In the genomic region with DNA sequence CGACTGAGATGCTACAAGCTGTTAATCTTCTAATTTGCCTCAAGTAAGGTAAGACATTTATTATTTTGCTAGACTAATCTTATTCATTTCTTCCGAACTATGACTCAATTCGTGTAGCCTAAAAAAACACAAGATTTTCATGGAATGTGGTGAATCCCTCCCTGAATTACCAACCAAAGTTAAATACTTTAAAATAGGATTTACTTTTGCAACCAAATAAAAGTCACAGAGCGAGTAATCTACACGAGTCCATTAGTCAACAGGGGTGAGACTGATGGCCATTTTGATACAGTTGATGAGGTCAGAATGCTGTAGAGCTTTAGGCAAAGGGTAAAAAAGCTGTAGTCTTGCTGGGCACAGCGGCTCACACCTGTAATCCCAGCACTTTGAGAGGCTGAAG, we compare ENCODE assay signal across 20 cellular contexts. TPM values are rescaled to one million over a fixed set of nuclear protein-coding genes. Genes with fewer than 3 reads are reported as not detected.
DNase-seq lines count a peak whose midpoint lies in the region; ATAC-seq and TF ChIP-seq lines count a peak whose summit lies in the region.
"Had no signal": no experiment of that assay in that cellular context is flagged by ENCODE, and none has a peak within 500 bp of the region (broad histone marks: within the 10 kb centered on the region; RNA-seq: fewer than 3 reads in every experiment).

No MANE protein-coding gene starts in this region.

- H3K9me3 ChIP-seq in BLaER1 treated with 17β-estradiol and CSF1 and Interleukin-3, amounts not matched to agents 10 nM and 100 nM (replicated peaks in 1 of 11), result peaks cover 7 to 39% (median 31%) of the 10 kb centered on the region in 11 experiments
- H3K9me3 ChIP-seq in osteoblast (ENCODE audit: low read depth, low read length), result no peaks in the 10 kb centered on the region
- no peaks in the 10 kb centered on the region for H3K9me3 ChIP-seq in upper lobe of left lung
- H3K9me3 ChIP-seq: Caco-2, Peyer's patch, SJCRH30 had no signal

- no peaks in the 10 kb centered on the region for H4K20me1 ChIP-seq in BLaER1 treated with 17β-estradiol and CSF1 and Interleukin-3, amounts not matched to agents 10 nM and 100 nM
- H4K20me1 ChIP-seq in osteoblast (ENCODE audit: insufficient read depth, low read length), result no peaks in the 10 kb centered on the region

- peaks cover 27% of the 10 kb centered on the region for H3K4me1 Mint-ChIP-seq in HFFc6 (ENCODE audit: low read depth)
- H3K4me1 Mint-ChIP-seq in stimulated activated naive B cell treated with anti-CD40 and anti-IgM and Interleukin-4, amounts not matched to agents 10 μg/mL and 1 μg/mL and 100 μg/mL, for 72 hours, result no peaks in the 10 kb centered on the region
- H3K4me1 Mint-ChIP-seq: CD4-positive, alpha-beta memory T cell; T-cell had no signal

- peak overlapping the region; percentile 48 to 83 (median 69) for H3K4me2 ChIP-seq in BLaER1 treated with 17β-estradiol and CSF1 and Interleukin-3, amounts not matched to agents 10 nM and 100 nM
- no peak overlapping the region for H3K4me2 ChIP-seq in osteoblast (ENCODE audit: insufficient read depth, low read length)

- no peaks in the 10 kb centered on the region for H3K36me3 ChIP-seq in BLaER1 treated with 17β-estradiol and CSF1 and Interleukin-3, amounts not matched to agents 10 nM and 100 nM
- H3K36me3 ChIP-seq in osteoblast (ENCODE audit: insufficient read depth, low read length) (no peaks in the 10 kb centered on the region), upper lobe of left lung (no peaks in the 10 kb centered on the region)
- H3K36me3 ChIP-seq: Peyer's patch, SJCRH30 had no signal

- CTCF ChIA-PET in GM10248 (lab: Yijun Ruan, JAX), result no interaction called here

- 87 to 90% methylated on average over 6 of the region's 6 CpGs for WGBS in upper lobe of left lung, 2 donors

- H3K79me2 ChIP-seq in osteoblast (ENCODE audit: insufficient read depth, low read length), result no peaks in the 10 kb centered on the region

- POLR2A ChIA-PET in GM10248 (lab: Yijun Ruan, JAX), result no interaction called here

- peak overlapping the region; percentile 20; the same call in 1 of the 2 replicates for H3K4me3 Mint-ChIP-seq in HFFc6
- H3K4me3 Mint-ChIP-seq in stimulated activated naive B cell treated with anti-CD40 and anti-IgM and Interleukin-4, amounts not matched to agents 10 μg/mL and 1 μg/mL and 100 μg/mL, for 72 hours, result no peak overlapping the region
- H3K4me3 Mint-ChIP-seq: CD4-positive, alpha-beta memory T cell; T-cell had no signal

- H3K9ac ChIP-seq in BLaER1 treated with 17β-estradiol and CSF1 and Interleukin-3, amounts not matched to agents 10 nM and 100 nM, result peak overlapping the region in 8 of 11 experiments; percentile 55 to 74 (median 68); a peak in 9 of 22 replicates

- TF ChIP-seq EP300 in upper lobe of left lung (IDR thresholded peaks at IDR 0.05), result no peak

- peaks cover 8% of the 10 kb centered on the region; the same call in 1 of the 2 replicates for H3K36me3 Mint-ChIP-seq in HFFc6 (ENCODE audit: low read depth)
- H3K36me3 Mint-ChIP-seq in stimulated activated naive B cell treated with anti-CD40 and anti-IgM and Interleukin-4, amounts not matched to agents 10 μg/mL and 1 μg/mL and 100 μg/mL, for 72 hours, result peaks cover 0 to 3% of the 10 kb centered on the region in 2 donors
- H3K36me3 Mint-ChIP-seq: CD4-positive, alpha-beta memory T cell; T-cell had no signal

- ATAC-seq in stimulated activated naive B cell treated with anti-CD40 and anti-IgM and Interleukin-4, amounts not matched to agents 10 μg/mL and 1 μg/mL and 100 μg/mL, for 72 hours (replicated peaks), result no peak
- ATAC-seq in upper lobe of left lung (ENCODE audit: low FRiP score in 2 of 2), result no peak
- ATAC-seq: T-cell had no signal

- TF ChIP-seq POLR2A in upper lobe of left lung (IDR thresholded peaks at IDR 0.05), result no peak

- peak overlapping the region; percentile 28; the same call in 1 of the 2 replicates for H3K27ac Mint-ChIP-seq in HFFc6
- no peak overlapping the region for H3K27ac Mint-ChIP-seq in stimulated activated naive B cell treated with anti-CD40 and anti-IgM and Interleukin-4, amounts not matched to agents 10 μg/mL and 1 μg/mL and 100 μg/mL, for 72 hours
- H3K27ac Mint-ChIP-seq: CD4-positive, alpha-beta memory T cell; T-cell had no signal

- H3K27me3 ChIP-seq in BLaER1 treated with 17β-estradiol and CSF1 and Interleukin-3, amounts not matched to agents 10 nM and 100 nM, result no peaks in the 10 kb centered on the region
- H3K27me3 ChIP-seq in osteoblast (ENCODE audit: insufficient read depth, low read length) (no peaks in the 10 kb centered on the region), upper lobe of left lung (no peaks in the 10 kb centered on the region)
- H3K27me3 ChIP-seq: Peyer's patch, SJCRH30 had no signal

- no peak overlapping the region for H3K4me3 ChIP-seq in BLaER1 treated with 17β-estradiol and CSF1 and Interleukin-3, amounts not matched to agents 10 nM and 100 nM
- H3K4me3 ChIP-seq in osteoblast (ENCODE audit: insufficient read depth, low read length) (no peak overlapping the region), upper lobe of left lung (no peak overlapping the region)
- H3K4me3 ChIP-seq: Peyer's patch, SJCRH30 had no signal

- TF ChIP-seq CTCF in HFFc6 (IDR thresholded peaks at IDR 0.05) (no peak), osteoblast (IDR thresholded peaks at IDR 0.05; ENCODE audit: extremely low read depth, low read depth, low read length) (no peak), GM10248 (IDR thresholded peaks at IDR 0.05; ENCODE audit: control extremely low read depth, extremely low read depth, low read depth, missing control alignments) (no peak), upper lobe of left lung (IDR thresholded peaks at IDR 0.05) (no peak)

- peak; percentile 52 for DNase-seq in HFFc6
- peak; percentile 35 for DNase-seq in RKO (ENCODE audit: low spot score)
- DNase-seq in osteoblast (ENCODE audit: insufficient read length, low spot score, missing footprints), result no peak
- no peak for DNase-seq in stimulated activated CD4-positive, alpha-beta T cell treated with anti-CD3 and anti-CD28 coated beads, Interleukin-15, amount 100 ng/mL, for 24 hours
- no peak for DNase-seq in stimulated activated naive B cell treated with anti-CD40 and anti-IgM and Interleukin-4, amounts not matched to agents 10 μg/mL and 1 μg/mL and 100 μg/mL, for 72 hours
- DNase-seq in GM10248 (ENCODE audit: extremely low spot score), result no peak
- DNase-seq in upper lobe of left lung, result no peak
- DNase-seq: 8988T; Caco-2; CD4-positive, alpha-beta memory T cell; NCI-H1092 treated with DMSO at 0.1 percent for 48 hours; NCI-H1436 treated with DMSO at 0.1 percent for 48 hours; NCI-H1930; NCI-H2227 treated with DMSO at 0.1 percent for 48 hours; NCI-H524; NCI-H774; Peyer's patch; SJCRH30; T-cell had no signal

- H3K9me3 Mint-ChIP-seq in HFFc6, result peaks cover 6% of the 10 kb centered on the region; the same call in 1 of the 2 replicates
- H3K9me3 Mint-ChIP-seq in stimulated activated naive B cell treated with anti-CD40 and anti-IgM and Interleukin-4, amounts not matched to agents 10 μg/mL and 1 μg/mL and 100 μg/mL, for 72 hours, result peaks cover 10 to 16% of the 10 kb centered on the region in 2 donors

- H3K4me1 ChIP-seq in BLaER1 treated with 17β-estradiol and CSF1 and Interleukin-3, amounts not matched to agents 10 nM and 100 nM, result peaks cover 27 to 81% (median 63%) of the 10 kb centered on the region in 10 experiments
- H3K4me1 ChIP-seq in osteoblast (ENCODE audit: insufficient read depth, low read length) (peaks cover 14% of the 10 kb centered on the region), upper lobe of left lung (peaks cover 0 to 5% (median 0%) of the 10 kb centered on the region in 4 donors)
- H3K4me1 ChIP-seq: Caco-2, Peyer's patch had no signal

- no peak overlapping the region for H2AFZ ChIP-seq in osteoblast (ENCODE audit: low read length)

- peaks cover 6% of the 10 kb centered on the region for H3K27me3 Mint-ChIP-seq in HFFc6 (ENCODE audit: insufficient read depth)
- H3K27me3 Mint-ChIP-seq in stimulated activated naive B cell treated with anti-CD40 and anti-IgM and Interleukin-4, amounts not matched to agents 10 μg/mL and 1 μg/mL and 100 μg/mL, for 72 hours, result no peaks in the 10 kb centered on the region
- H3K27me3 Mint-ChIP-seq: CD4-positive, alpha-beta memory T cell had no signal

- peak overlapping the region; percentile 76 to 92 (median 83); a peak in 21 of 22 replicates for H3K27ac ChIP-seq in BLaER1 treated with 17β-estradiol and CSF1 and Interleukin-3, amounts not matched to agents 10 nM and 100 nM
- peak overlapping the region; percentile 19 for H3K27ac ChIP-seq in osteoblast (ENCODE audit: low read depth, low read length)
- H3K27ac ChIP-seq in upper lobe of left lung, result no peak overlapping the region
- H3K27ac ChIP-seq: Peyer's patch had no signal

RNA-seq across cellular contexts. Expression of gene BNC2, which starts 13.1 kb away (rescaled TPM):
- 10 to 100 TPM; 19.0 to 28.7 (median 25.4) TPM for total RNA-seq in HFFc6 (2021; fragmentation: NEBNext Ultra II Directional; extraction: Animal tissue kit (Norgen Biotek cat#: 25700))
- total RNA-seq in osteoblast (51.3 and 53.9 TPM in 2 replicates), upper lobe of left lung (10 to 100 TPM in 4 of 6 donors, 1 to 10 TPM in 2; 4.6 to 21.7 (median 10.7) TPM)
- total RNA-seq: CD4-positive, alpha-beta memory T cell had no signal

Comparison
In these comparisons a context has a peak if more than half of its experiments do, and no peak if none do; other contexts are left out.
1. H3K27ac ChIP-seq: peak in BLaER1 treated with 17β-estradiol and CSF1 and Interleukin-3, amounts not matched to agents 10 nM and 100 nM (11 of 11) and osteoblast (single experiment); none in upper lobe of left lung (0 of 4).
2. DNase-seq: peak in HFFc6 (single experiment) and RKO (single experiment); none in osteoblast (single experiment), stimulated activated CD4-positive, alpha-beta T cell treated with anti-CD3 and anti-CD28 coated beads, Interleukin-15, amount 100 ng/mL, for 24 hours (single experiment), stimulated activated naive B cell treated with anti-CD40 and anti-IgM and Interleukin-4, amounts not matched to agents 10 μg/mL and 1 μg/mL and 100 μg/mL, for 72 hours (single experiment), GM10248 (single experiment) and upper lobe of left lung (0 of 2).